Comparison of ENCODE assay signal across 11 cellular contexts in genomic region chr12:122473543-122474323, GRCh38. TPM values are rescaled to one million over a fixed set of nuclear protein-coding genes. Genes with fewer than 3 reads are reported as not detected.
DNase-seq lines count a peak whose midpoint lies in the region; ATAC-seq and TF ChIP-seq lines count a peak whose summit lies in the region.
"Had no signal": no experiment of that assay in that cellular context is flagged by ENCODE, and none has a peak within 500 bp of the region (broad histone marks: within the 10 kb centered on the region; RNA-seq: fewer than 3 reads in every experiment).

No MANE protein-coding gene starts in this region.

- H2AFZ ChIP-seq in fibroblast of lung (ENCODE audit: low read length) = no peak overlapping the region
- H2AFZ ChIP-seq: parathyroid adenoma had no signal

- H3K4me3 Mint-ChIP-seq in WTC11 = no peak overlapping the region
- no peak overlapping the region for H3K4me3 Mint-ChIP-seq in CD8-positive, alpha-beta memory T cell

- H3K36me3 ChIP-seq in fibroblast of lung (ENCODE audit: control insufficient read depth, insufficient read depth, low read length) = peaks cover 5% of the 10 kb centered on the region
- peaks cover 33% of the 10 kb centered on the region for H3K36me3 ChIP-seq in CD8-positive, alpha-beta memory T cell (ENCODE audit: insufficient read depth, low read length)

- H3K4me3 ChIP-seq in fibroblast of lung (replicated peaks in 1 of 4; ENCODE audit: control extremely low read depth in 1 of 4, insufficient read depth in 1 of 4, low read depth in 3 of 4, low read length in 4 of 4) = no peak overlapping the region
- H3K4me3 ChIP-seq in CD8-positive, alpha-beta memory T cell (ENCODE audit: low read length) = no peak overlapping the region

- no peaks in the 10 kb centered on the region for H3K79me2 ChIP-seq in fibroblast of lung (ENCODE audit: control insufficient read depth, insufficient read depth, low read length)
- H3K79me2 ChIP-seq: parathyroid adenoma had no signal

- POLR2A ChIA-PET in WTC11 (lab: Charles Lee) = interaction anchor here (2.1 kb wide), 1 partner anchor 74 kb away, joined by 9 read pairs; no protein-coding TSS in a partner anchor
- POLR2A ChIA-PET in CD8-positive, alpha-beta memory T cell (lab: Charles Lee) = interaction anchor here (0.5 kb wide), 1 partner anchor 12 kb away, joined by 6 read pairs; no protein-coding TSS in a partner anchor

- H3K27ac ChIP-seq in fibroblast of lung (ENCODE audit: insufficient read depth, low read length) = no peak overlapping the region
- no peak overlapping the region for H3K27ac ChIP-seq in CD8-positive, alpha-beta memory T cell (ENCODE audit: low read depth, low read length)
- H3K27ac ChIP-seq: parathyroid adenoma had no signal

- H3K4me1 ChIP-seq in fibroblast of lung (ENCODE audit: control insufficient read depth, extremely low read depth, insufficient read depth, low read length) = peaks cover 3% of the 10 kb centered on the region
- no peaks in the 10 kb centered on the region for H3K4me1 ChIP-seq in CD8-positive, alpha-beta memory T cell (ENCODE audit: insufficient read depth, low read length)

- DNase-seq in WTC11 (ENCODE audit: low spot score) (no peak), fibroblast of lung (ENCODE audit: low read depth in 2 of 2) (peak; percentile 60 to 72), Kasumi-1 (lab: John Stamatoyannopoulos, UW) (no peak), NCI-H2171 (lab: John Stamatoyannopoulos, UW) (no peak), NCI-H1436 (lab: John Stamatoyannopoulos, UW) (no peak)
- DNase-seq in stimulated activated CD8-positive, alpha-beta memory T cell treated with anti-CD3 and anti-CD28 coated beads, Interleukin-2, amount 100 ng/mL, for 48 hours (ENCODE audit: low read depth in 2 of 2) = peak; percentile 52 to 54
- no peak for DNase-seq in CD8-positive, alpha-beta memory T cell
- DNase-seq: anterior cingulate cortex, hippocampal formation had no signal

- H3K4me1 Mint-ChIP-seq in WTC11 = no peaks in the 10 kb centered on the region
- peaks cover 1 to 12% (median 10%) of the 10 kb centered on the region in 3 donors for H3K4me1 Mint-ChIP-seq in CD8-positive, alpha-beta memory T cell

- H3K27ac Mint-ChIP-seq in WTC11 = peak overlapping the region; percentile 56; the same call in 1 of the 2 replicates
- H3K27ac Mint-ChIP-seq in CD8-positive, alpha-beta memory T cell = peak overlapping the region in 2 of 8 donors; percentile 51 to 86

- H3K9ac ChIP-seq in fibroblast of lung (ENCODE audit: insufficient read depth, low read length) = no peak overlapping the region
- H3K9ac ChIP-seq: parathyroid adenoma had no signal

- no peaks in the 10 kb centered on the region for H3K27me3 ChIP-seq in fibroblast of lung (ENCODE audit: control insufficient read depth, insufficient read depth, low read length)
- H3K27me3 ChIP-seq in CD8-positive, alpha-beta memory T cell (ENCODE audit: insufficient read depth, low read length, poor library complexity, severe bottlenecking) = no peaks in the 10 kb centered on the region

- H4K20me1 ChIP-seq in fibroblast of lung (ENCODE audit: control insufficient read depth, extremely low read depth, insufficient read depth, low read length) = no peaks in the 10 kb centered on the region

- no peaks in the 10 kb centered on the region for H3K27me3 Mint-ChIP-seq in WTC11 (ENCODE audit: low read depth)
- no peaks in the 10 kb centered on the region for H3K27me3 Mint-ChIP-seq in CD8-positive, alpha-beta memory T cell

- H3K9me3 Mint-ChIP-seq in WTC11 = no peaks in the 10 kb centered on the region
- no peaks in the 10 kb centered on the region for H3K9me3 Mint-ChIP-seq in CD8-positive, alpha-beta memory T cell

- no peaks in the 10 kb centered on the region for H3K9me3 ChIP-seq in fibroblast of lung (ENCODE audit: control insufficient read depth, insufficient read depth, low read depth, low read length)
- no peaks in the 10 kb centered on the region for H3K9me3 ChIP-seq in CD8-positive, alpha-beta memory T cell (ENCODE audit: low read length)

- peaks cover 51% of the 10 kb centered on the region for H3K36me3 Mint-ChIP-seq in WTC11
- peaks cover 16 to 52% (median 24%) of the 10 kb centered on the region in 3 donors for H3K36me3 Mint-ChIP-seq in CD8-positive, alpha-beta memory T cell

- TF ChIP-seq CTCF in WTC11 (IDR thresholded peaks at IDR 0.05) (no peak), fibroblast of lung (conservative IDR thresholded peaks at IDR 0.05 in 1 of 2, IDR thresholded peaks at IDR 0.05 in 1 of 2; ENCODE audit: low read depth in 1 of 2, low read length in 2 of 2) (no peak)

- ATAC-seq in GM21786 (IDR thresholded peaks at IDR 0.05; ENCODE audit: unreplicated experiment) = peak; percentile 45
- ATAC-seq in WTC11 = no peak

- no peak overlapping the region for H3K4me2 ChIP-seq in fibroblast of lung (ENCODE audit: extremely low read depth, insufficient read depth, low read length)

- CTCF ChIA-PET in WTC11 (lab: Charles Lee) = interaction anchor here (0.5 to 5.2 kb wide), 3 partner anchors 11 to 301 kb away, joined by 3 to 126 read pairs (median 3); no protein-coding TSS in a partner anchor
- CTCF ChIA-PET in CD8-positive, alpha-beta memory T cell (lab: Charles Lee) = interaction anchor here (1.1 to 9.9 kb wide), 5 partner anchors 24 to 75 kb away, joined by 3 to 152 read pairs (median 3); partner anchors contain the start of gene ZCCHC8

TF ChIP-seq in WTC11, 78 proteins besides CTCF, POLR2A, EP300 and RAD21:
- no peak for TF ChIP-seq RELA (CRISPR knock-in tag; IDR thresholded peaks at IDR 0.05; ENCODE audit: borderline replicate concordance)
- TF ChIP-seq NR3C1 (CRISPR knock-in tag; conservative IDR thresholded peaks at IDR 0.05; ENCODE audit: low read depth) = no peak

RNA-seq across cellular contexts. Expression of gene ZCCHC8, which starts 27.0 kb away (rescaled TPM):
- total RNA-seq in WTC11 (2021) (24.3 to 28.4 TPM (median 25.7 TPM) in 3 replicates), fibroblast of lung (20.5 and 23.8 TPM in 2 replicates)
- polyA plus RNA-seq in fibroblast of lung = 10.9 and 11.6 TPM in 2 replicates
- polyA plus RNA-seq in fibroblast of lung (2012) = 6.8 and 7.7 TPM in 2 replicates
- polyA minus RNA-seq in fibroblast of lung (ENCODE audit: low replicate concordance) = 2.9 and 3.0 TPM in 2 replicates
- 10 to 100 TPM; 32.1 to 33.7 TPM for total RNA-seq in CD8-positive, alpha-beta memory T cell
- 12.1 TPM for polyA plus RNA-seq in CD8-positive, alpha-beta memory T cell

RNA-seq across cellular contexts. Expression of gene CLIP1, which starts 51.3 kb away (rescaled TPM):
- total RNA-seq in WTC11 (2021) = 21.3 to 24.9 TPM (median 21.5 TPM) in 3 replicates
- total RNA-seq in fibroblast of lung = 106 and 147 TPM in 2 replicates
- polyA plus RNA-seq in fibroblast of lung = 75.5 and 87.6 TPM in 2 replicates
- 48.4 and 48.5 TPM in 2 replicates for polyA plus RNA-seq in fibroblast of lung (2012)
- 152 and 190 TPM in 2 replicates for polyA minus RNA-seq in fibroblast of lung (ENCODE audit: low replicate concordance)
- total RNA-seq in CD8-positive, alpha-beta memory T cell = 10 to 100 TPM; 43.9 to 48.2 TPM
- polyA plus RNA-seq in CD8-positive, alpha-beta memory T cell = 27.3 TPM

RNA-seq across cellular contexts. Expression of gene RSRC2, which starts 53.0 kb away (rescaled TPM):
- total RNA-seq in WTC11 (2021) (78.3 to 93.1 TPM (median 82.4 TPM) in 3 replicates), fibroblast of lung (37.5 and 49.0 TPM in 2 replicates)
- polyA plus RNA-seq in fibroblast of lung = 41.8 and 56.6 TPM in 2 replicates
- 42.8 and 54.3 TPM in 2 replicates for polyA plus RNA-seq in fibroblast of lung (2012)
- polyA minus RNA-seq in fibroblast of lung (ENCODE audit: low replicate concordance) = 2.6 and 3.7 TPM in 2 replicates
- total RNA-seq in CD8-positive, alpha-beta memory T cell = 10 to 100 TPM; 84.3 to 87.1 TPM
- 40.3 TPM for polyA plus RNA-seq in CD8-positive, alpha-beta memory T cell

RNA-seq across cellular contexts. Expression of gene KNTC1, which starts 53.3 kb away (rescaled TPM):
- total RNA-seq in WTC11 (2021) = 78.3 to 85.1 TPM (median 83.4 TPM) in 3 replicates
- total RNA-seq in fibroblast of lung = 8.0 and 14.4 TPM in 2 replicates
- 11.0 and 21.0 TPM in 2 replicates for polyA plus RNA-seq in fibroblast of lung
- 4.8 and 10.3 TPM in 2 replicates for polyA plus RNA-seq in fibroblast of lung (2012)
- polyA minus RNA-seq in fibroblast of lung (ENCODE audit: low replicate concordance) = 5.7 and 26.5 TPM in 2 replicates
- total RNA-seq in CD8-positive, alpha-beta memory T cell = 10 to 100 TPM; 66.0 to 69.6 TPM
- polyA plus RNA-seq in CD8-positive, alpha-beta memory T cell = 3.8 TPM

Comparison
In these comparisons a context has a peak if more than half of its experiments do, and no peak if none do; other contexts are left out.
1. DNase-seq: peak in fibroblast of lung (2 of 2) and stimulated activated CD8-positive, alpha-beta memory T cell treated with anti-CD3 and anti-CD28 coated beads, Interleukin-2, amount 100 ng/mL, for 48 hours (2 of 2); none in WTC11 (single experiment), Kasumi-1 (0 of 2), CD8-positive, alpha-beta memory T cell (0 of 5), NCI-H2171 (single experiment) and NCI-H1436 (single experiment).